ENCODE assay signal across 9 cellular contexts in the genomic region with DNA sequence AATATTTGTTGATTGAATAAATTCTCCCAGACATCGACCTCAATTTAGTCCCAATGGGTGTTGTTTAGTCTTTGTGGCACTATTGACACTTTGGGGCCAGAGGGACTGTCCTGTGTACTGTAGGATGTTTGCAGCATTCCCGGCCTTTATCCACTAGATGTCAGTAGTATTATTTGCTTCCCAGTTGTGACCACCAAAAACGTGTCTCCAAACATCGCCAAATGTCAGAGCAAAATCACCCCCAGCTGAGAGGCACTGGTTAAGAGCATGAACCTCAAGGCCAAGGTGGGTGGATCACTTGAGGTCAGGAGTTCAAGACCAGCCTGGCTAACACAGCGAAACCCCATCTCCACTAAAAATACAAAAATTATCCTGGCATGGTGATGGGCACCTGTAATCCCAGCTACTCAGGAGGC. TPM values are rescaled to one million over a fixed set of nuclear protein-coding genes. Genes with fewer than 3 reads are reported as not detected.
DNase-seq lines count a peak whose midpoint lies in the region; ATAC-seq and TF ChIP-seq lines count a peak whose summit lies in the region.
"Had no signal": no experiment of that assay in that cellular context is flagged by ENCODE, and none has a peak within 500 bp of the region (broad histone marks: within the 10 kb centered on the region; RNA-seq: fewer than 3 reads in every experiment).

No MANE protein-coding gene starts in this region.

- no peaks in the 10 kb centered on the region for H4K20me1 ChIP-seq in Karpas-422 (ENCODE audit: insufficient read depth, low read depth, low read length)

- no peaks in the 10 kb centered on the region for H3K27me3 ChIP-seq in Karpas-422 (ENCODE audit: low read length)

- no peak overlapping the region for H3K4me3 Mint-ChIP-seq in CD14-positive monocyte
- H3K4me3 Mint-ChIP-seq: stimulated activated memory B cell treated with anti-CD40 and anti-IgM and Interleukin-4, amounts not matched to agents 10 μg/mL and 1 μg/mL and 100 μg/mL, for 72 hours had no signal

- peak overlapping the region in 1 of 7 donors; percentile 16 for H3K27ac Mint-ChIP-seq in CD14-positive monocyte
- H3K27ac Mint-ChIP-seq: stimulated activated memory B cell treated with anti-CD40 and anti-IgM and Interleukin-4, amounts not matched to agents 10 μg/mL and 1 μg/mL and 100 μg/mL, for 72 hours had no signal

- DNase-seq in CD14-positive monocyte (ENCODE audit: low spot score) (no peak), Karpas-422 (peak; percentile 59), left lobe of liver (ENCODE audit: low spot score) (no peak), erythroblast (lab: John Stamatoyannopoulos, UW) (no peak), 8988T (no peak), middle frontal gyrus (ENCODE audit: extremely low spot score, low spot score) (no peak)

- no peak overlapping the region for H3K4me3 ChIP-seq in Karpas-422 (ENCODE audit: low read length)

- intact Hi-C loops in CD14-positive monocyte (cut with micrococcal nuclease): no loop called here

- peaks cover 0 to 1% (median 0%) of the 10 kb centered on the region in 3 donors for H3K27me3 Mint-ChIP-seq in CD14-positive monocyte (ENCODE audit: low read depth in 3 of 3)
- H3K27me3 Mint-ChIP-seq: stimulated activated memory B cell treated with anti-CD40 and anti-IgM and Interleukin-4, amounts not matched to agents 10 μg/mL and 1 μg/mL and 100 μg/mL, for 72 hours had no signal

- ATAC-seq in left lobe of liver: peak; percentile 56
- no peak for ATAC-seq in HG03039 (IDR thresholded peaks at IDR 0.05; ENCODE audit: unreplicated experiment)
- ATAC-seq: stimulated activated memory B cell treated with anti-CD40 and anti-IgM and Interleukin-4, amounts not matched to agents 10 μg/mL and 1 μg/mL and 100 μg/mL, for 72 hours had no signal

- H2AFZ ChIP-seq in Karpas-422 (ENCODE audit: low read length): no peak overlapping the region

- no peak overlapping the region for H3K9ac ChIP-seq in Karpas-422 (ENCODE audit: low read length)

- H3K9me3 Mint-ChIP-seq in CD14-positive monocyte: no peaks in the 10 kb centered on the region
- H3K9me3 Mint-ChIP-seq: stimulated activated memory B cell treated with anti-CD40 and anti-IgM and Interleukin-4, amounts not matched to agents 10 μg/mL and 1 μg/mL and 100 μg/mL, for 72 hours had no signal

- H3K4me1 Mint-ChIP-seq in CD14-positive monocyte: peaks cover 11% of the 10 kb centered on the region
- H3K4me1 Mint-ChIP-seq: stimulated activated memory B cell treated with anti-CD40 and anti-IgM and Interleukin-4, amounts not matched to agents 10 μg/mL and 1 μg/mL and 100 μg/mL, for 72 hours had no signal

- H3K4me2 ChIP-seq in Karpas-422 (ENCODE audit: low read depth, low read length, poor library complexity, severe bottlenecking): no peak overlapping the region

- no peaks in the 10 kb centered on the region for H3K36me3 ChIP-seq in Karpas-422 (ENCODE audit: insufficient read depth, low read length)

- no peak overlapping the region for H3K27ac ChIP-seq in Karpas-422 (ENCODE audit: low read length)
- H3K27ac ChIP-seq in VCaP: no peak overlapping the region

- no peaks in the 10 kb centered on the region for H3K79me2 ChIP-seq in Karpas-422 (ENCODE audit: low read length)

- H3K9me2 ChIP-seq in Karpas-422 (replicated peaks; ENCODE audit: insufficient read depth, low read length): no peaks in the 10 kb centered on the region

- peaks cover 73 to 98% of the 10 kb centered on the region in 2 donors for H3K36me3 Mint-ChIP-seq in CD14-positive monocyte
- H3K36me3 Mint-ChIP-seq: stimulated activated memory B cell treated with anti-CD40 and anti-IgM and Interleukin-4, amounts not matched to agents 10 μg/mL and 1 μg/mL and 100 μg/mL, for 72 hours had no signal

- no peaks in the 10 kb centered on the region for H3K4me1 ChIP-seq in Karpas-422 (ENCODE audit: low read length)

- TF ChIP-seq CTCF in CD14-positive monocyte (IDR thresholded peaks at IDR 0.05) (peak; percentile 55), VCaP (conservative IDR thresholded peaks at IDR 0.05) (peak; percentile 86)

- TF ChIP-seq POLR2A in erythroblast (IDR thresholded peaks at IDR 0.05; ENCODE audit: low read length): no peak

- no peaks in the 10 kb centered on the region for H3K9me3 ChIP-seq in Karpas-422 (ENCODE audit: low read length)

RNA-seq across cellular contexts. Expression of gene NLRP12, which starts 15.4 kb away (rescaled TPM):
- 10 to 100 TPM; 47.0 to 64.9 TPM for polyA plus RNA-seq in CD14-positive monocyte
- total RNA-seq in Karpas-422 (2014; rRNA removed; shearing (Covaris generic); ENCODE audit: low replicate concordance): not detected in 2 replicates
- 0.28 TPM for total RNA-seq in left lobe of liver

RNA-seq across cellular contexts. Expression of gene MYADM, which starts 59.0 kb away (rescaled TPM):
- polyA plus RNA-seq in CD14-positive monocyte: 100 to 1,000 TPM; 254 to 310 TPM
- total RNA-seq in Karpas-422 (2014; rRNA removed; shearing (Covaris generic); ENCODE audit: low replicate concordance): not detected in 2 replicates
- total RNA-seq in left lobe of liver: 15.2 TPM

Comparison
In these comparisons a context has a peak if more than half of its experiments do, and no peak if none do; other contexts are left out.
1. RNA of gene MYADM, which starts 59.0 kb away (total RNA-seq): 15.2 TPM in left lobe of liver (single experiment); not detected in Karpas-422; every median in the first group is over 10 times any median in the second.